Comparison of ENCODE assay signal across 21 cellular contexts in genomic region chr3:70947584-70947983, GRCh38.
DNase-seq lines count a peak whose midpoint lies in the region; ATAC-seq and TF ChIP-seq lines count a peak whose summit lies in the region.
"Had no signal": no experiment of that assay in that cellular context is flagged by ENCODE, and none has a peak within 500 bp of the region (broad histone marks: within the 10 kb centered on the region; RNA-seq: fewer than 3 reads in every experiment).

No MANE protein-coding gene starts in this region.

- H3K4me3 ChIP-seq in left ventricle myocardium inferior (no peak overlapping the region), gastroesophageal sphincter (no peak overlapping the region)
- H3K4me3 ChIP-seq: BLaER1, GM23338 had no signal

- DNase-seq in Right ventricle myocardium superior, result no peak
- DNase-seq in left ventricle myocardium inferior, result no peak
- DNase-seq in astrocyte of the hippocampus (ENCODE audit: low read depth, low spot score), result peak; percentile 28
- no peak for DNase-seq in NCI-H2227 treated with DMSO at 0.1 percent for 48 hours (lab: John Stamatoyannopoulos, UW)
- DNase-seq in SKM-1 (lab: John Stamatoyannopoulos, UW; ENCODE audit: unreplicated experiment), result no peak
- DNase-seq: CD4-positive, CD25-positive, alpha-beta regulatory T cell; H9; KG1; NCI-H1048; NCI-H1417; NCI-H1694 treated with DMSO at 0.1 percent for 48 hours; NCI-H2081; NCI-H226; NCI-H510A; NCI-H69; RPMI8226; SHP77 had no signal

- WGBS in gastroesophageal sphincter (ENCODE audit: low coverage in 1 of 2), 2 donors, result 75% methylated on average over 1 of the region's 1 CpG; no CpG with 5 or more reads in 1 of the 2 donors

- H3K27me3 ChIP-seq in left ventricle myocardium inferior (ENCODE audit: low read depth) (no peaks in the 10 kb centered on the region), gastroesophageal sphincter (no peaks in the 10 kb centered on the region)
- H3K27me3 ChIP-seq: BLaER1 had no signal

- no peak for TF ChIP-seq EP300 in gastroesophageal sphincter (IDR thresholded peaks at IDR 0.05)

- no peaks in the 10 kb centered on the region for H3K9me3 ChIP-seq in left ventricle myocardium inferior (replicated peaks)
- H3K9me3 ChIP-seq in gastroesophageal sphincter, result no peaks in the 10 kb centered on the region
- H3K9me3 ChIP-seq: BLaER1 had no signal

- intact Hi-C loops in Right ventricle myocardium superior (cut with DNase I) (no loop called here), left ventricle myocardium inferior (cut with micrococcal nuclease) (no loop called here)

- no peak for TF ChIP-seq CTCF in left ventricle myocardium inferior (IDR thresholded peaks at IDR 0.05; ENCODE audit: borderline replicate concordance)
- TF ChIP-seq CTCF in gastroesophageal sphincter (IDR thresholded peaks at IDR 0.05), result no peak

- peak; percentile 25 for ATAC-seq in Right ventricle myocardium superior (ENCODE audit: poor library complexity)
- ATAC-seq in gastroesophageal sphincter, result peak; percentile 42
- no peak for ATAC-seq in HG02884 (IDR thresholded peaks at IDR 0.05; ENCODE audit: unreplicated experiment)
- ATAC-seq: GM23338 had no signal

- no peak for TF ChIP-seq POLR2A in gastroesophageal sphincter (IDR thresholded peaks at IDR 0.05)

- H3K36me3 ChIP-seq in left ventricle myocardium inferior (no peaks in the 10 kb centered on the region), gastroesophageal sphincter (no peaks in the 10 kb centered on the region)
- H3K36me3 ChIP-seq: BLaER1 had no signal

- H3K4me1 ChIP-seq in left ventricle myocardium inferior (peaks cover 5% of the 10 kb centered on the region), gastroesophageal sphincter (peaks cover 0 to 40% (median 0%) of the 10 kb centered on the region in 3 donors)
- H3K4me1 ChIP-seq: BLaER1 had no signal

- H3K27ac ChIP-seq in left ventricle myocardium inferior (replicated peaks), result no peak overlapping the region
- no peak overlapping the region for H3K27ac ChIP-seq in gastroesophageal sphincter
- H3K27ac ChIP-seq: BLaER1 had no signal
